ENCODE assay signal across 15 cellular contexts in genomic region chr7:110831450-110831849, GRCh38.
DNase-seq lines count a peak whose midpoint lies in the region; ATAC-seq lines count a peak whose summit lies in the region.
"Had no signal": no experiment of that assay in that cellular context is flagged by ENCODE, and none has a peak within 500 bp of the region (broad histone marks: within the 10 kb centered on the region; RNA-seq: fewer than 3 reads in every experiment).

No MANE protein-coding gene starts in this region.

- no peaks in the 10 kb centered on the region for H3K9me3 ChIP-seq in adipocyte (ENCODE audit: control insufficient read depth, low read length)

- ATAC-seq in GM19025 (IDR thresholded peaks at IDR 0.05; ENCODE audit: low read depth, unreplicated experiment) (peak; percentile 58), sciatic nerve (peak; percentile 48), HG02588 (IDR thresholded peaks at IDR 0.05; ENCODE audit: unreplicated experiment) (no peak), GM21390 (IDR thresholded peaks at IDR 0.05; ENCODE audit: unreplicated experiment) (no peak)

- H3K36me3 ChIP-seq in adipocyte (ENCODE audit: control insufficient read depth, insufficient read depth, low read length, severe bottlenecking) = no peaks in the 10 kb centered on the region

- peak overlapping the region; percentile 41 for H3K4me3 ChIP-seq in adipocyte (ENCODE audit: low read length)
- H3K4me3 ChIP-seq: GM23338, K562 had no signal

- intact Hi-C loops in sciatic nerve (cut with DNase I) = no loop called here

- no peak for DNase-seq in adipocyte (ENCODE audit: low read depth)
- no peak for DNase-seq in sciatic nerve (ENCODE audit: low spot score)
- DNase-seq in NCI-H2107 (lab: John Stamatoyannopoulos, UW) = no peak
- no peak for DNase-seq in NCI-H1105 (lab: John Stamatoyannopoulos, UW)
- DNase-seq: C1 segment of cervical spinal cord; Calu3; CD4-positive, alpha-beta T cell; DMS 273 treated with DMSO at 0.1 percent for 48 hours; DMS79; H9 had no signal

- no peaks in the 10 kb centered on the region for H3K27me3 ChIP-seq in adipocyte (replicated peaks; ENCODE audit: control insufficient read depth, insufficient read depth, low read length)

- peaks cover 37% of the 10 kb centered on the region for H3K4me1 ChIP-seq in adipocyte (ENCODE audit: control insufficient read depth, insufficient read depth, low read length)

- H3K9ac ChIP-seq in adipocyte (ENCODE audit: low read length) = peak overlapping the region; percentile 62

Comparison
In these comparisons a context has a peak if more than half of its experiments do, and no peak if none do; other contexts are left out.
1. ATAC-seq: peak in GM19025 (single experiment) and sciatic nerve (single experiment); none in HG02588 (single experiment) and GM21390 (single experiment).